ENCODE assay signal across 8 cellular contexts in genomic region chr2:42047488-42048317, GRCh38. TPM values are rescaled to one million over a fixed set of nuclear protein-coding genes. Genes with fewer than 3 reads are reported as not detected.
DNase-seq lines count a peak whose midpoint lies in the region; ATAC-seq and TF ChIP-seq lines count a peak whose summit lies in the region.

A gene with protein sequence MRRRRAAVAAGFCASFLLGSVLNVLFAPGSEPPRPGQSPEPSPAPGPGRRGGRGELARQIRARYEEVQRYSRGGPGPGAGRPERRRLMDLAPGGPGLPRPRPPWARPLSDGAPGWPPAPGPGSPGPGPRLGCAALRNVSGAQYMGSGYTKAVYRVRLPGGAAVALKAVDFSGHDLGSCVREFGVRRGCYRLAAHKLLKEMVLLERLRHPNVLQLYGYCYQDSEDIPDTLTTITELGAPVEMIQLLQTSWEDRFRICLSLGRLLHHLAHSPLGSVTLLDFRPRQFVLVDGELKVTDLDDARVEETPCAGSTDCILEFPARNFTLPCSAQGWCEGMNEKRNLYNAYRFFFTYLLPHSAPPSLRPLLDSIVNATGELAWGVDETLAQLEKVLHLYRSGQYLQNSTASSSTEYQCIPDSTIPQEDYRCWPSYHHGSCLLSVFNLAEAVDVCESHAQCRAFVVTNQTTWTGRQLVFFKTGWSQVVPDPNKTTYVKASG (plus strand): TSS chr2:42048021. CDS start chr2:42048200, 179 bp downstream.

- POLR2A ChIA-PET in A673 (lab: Charles Lee; ENCODE audit: low non-redundant PET), result interaction anchor here (0.7 kb wide), 2 partner anchors 66 to 342 kb away, joined by 3 read pairs; no protein-coding TSS in a partner anchor
- POLR2A ChIA-PET in RWPE1 (lab: Yijun Ruan, JAX; ENCODE audit: low non-redundant PET), result no interaction called here

- peaks cover 2% of the 10 kb centered on the region for H3K36me3 ChIP-seq in A673 (ENCODE audit: insufficient read depth, low read length, poor library complexity, severe bottlenecking)

- ATAC-seq in HG03064 (IDR thresholded peaks at IDR 0.05; ENCODE audit: low read depth, unreplicated experiment) (peak; percentile 53), sciatic nerve (peak; percentile 75)

- peaks cover 34% of the 10 kb centered on the region for H3K4me1 ChIP-seq in A673 (ENCODE audit: insufficient read depth, low read length, poor library complexity, severe bottlenecking)

- intact Hi-C loops in A673 (cut with micrococcal nuclease; ENCODE audit: unreplicated experiment), result loop anchor here (2.0 to 5.0 kb wide), 2 partner anchors 59 to 105 kb away; no protein-coding TSS in a partner anchor
- intact Hi-C loops in sciatic nerve (cut with DNase I), result loop anchor here (10.0 kb wide), 1 partner anchor 73 kb away; no protein-coding TSS in a partner anchor

- H3K4me3 ChIP-seq in A673 (ENCODE audit: low read depth, low read length, poor library complexity, severe bottlenecking) (peak within 1 kb of the TSS; percentile 84), GM12864 (ENCODE audit: low read depth, low read length) (peak within 1 kb of the TSS; percentile 46), cardiac fibroblast (replicated peaks in 1 of 2; ENCODE audit: low read depth in 2 of 2, low read length in 2 of 2) (peak within 1 kb of the TSS; percentile 64 to 91)

- peak; percentile 85 for DNase-seq in A673 (ENCODE audit: low spot score)
- DNase-seq in GM12864 (ENCODE audit: low read depth), result no peak
- peak; percentile 61 for DNase-seq in RWPE1 (ENCODE audit: low spot score)
- DNase-seq in cardiac fibroblast (ENCODE audit: low read depth in 2 of 2), result peak; percentile 72 to 96
- peak; percentile 96 for DNase-seq in iPS-NIHi11 (ENCODE audit: low spot score)
- peak; percentile 91 for DNase-seq in sciatic nerve (ENCODE audit: low spot score)
- no peak for DNase-seq in GOT3 (lab: John Stamatoyannopoulos, UW)

- TF ChIP-seq CTCF in A673 (conservative IDR thresholded peaks at IDR 0.05; ENCODE audit: low read depth, low read length) (no peak), GM12864 (IDR thresholded peaks at IDR 0.05; ENCODE audit: low read depth, low read length, missing control alignments) (no peak), RWPE1 (conservative IDR thresholded peaks at IDR 0.05; ENCODE audit: low read depth) (no peak), cardiac fibroblast (IDR thresholded peaks at IDR 0.05; ENCODE audit: low read depth, low read length) (no peak)

- H3K27me3 ChIP-seq in A673 (replicated peaks; ENCODE audit: insufficient read depth, low read depth, low read length, poor library complexity), result no peaks in the 10 kb centered on the region

- H3K27ac ChIP-seq in A673 (ENCODE audit: low read depth, low read length, poor library complexity, severe bottlenecking) (peak within 1 kb of the TSS; percentile 95), RWPE1 (no peak within 1 kb of the TSS)

- no TSS peak for BruUV-seq in A673 (replicated peaks; lab: Mats Ljungman, UMichigan)

- CTCF ChIA-PET in A673 (lab: Charles Lee), result interaction anchor here (0.7 to 1.2 kb wide), 2 partner anchors 178 to 181 kb away, joined by 3 to 5 read pairs; no protein-coding TSS in a partner anchor
- CTCF ChIA-PET in RWPE1 (lab: Yijun Ruan, JAX), result no interaction called here

- no peaks in the 10 kb centered on the region for H3K9me3 ChIP-seq in A673 (ENCODE audit: low read depth, low read length, poor library complexity, severe bottlenecking)

RNA-seq across cellular contexts. Expression of the gene that starts here (rescaled TPM):
- total RNA-seq in A673 (2021), result 77.5 and 82.2 TPM in 2 replicates
- total RNA-seq in sciatic nerve, result 367 TPM

Comparison
In these comparisons a context has a peak if more than half of its experiments do, and no peak if none do; other contexts are left out.
1. DNase-seq: peak in A673 (single experiment), RWPE1 (single experiment), cardiac fibroblast (2 of 2), iPS-NIHi11 (single experiment) and sciatic nerve (single experiment); none in GM12864 (single experiment) and GOT3 (single experiment).
2. Peak in every context shown above with its lines, with median percentiles within 50 percentile points of each other: H3K4me3 ChIP-seq.